ENCODE assay signal across 1 cellular context in the genomic region with DNA sequence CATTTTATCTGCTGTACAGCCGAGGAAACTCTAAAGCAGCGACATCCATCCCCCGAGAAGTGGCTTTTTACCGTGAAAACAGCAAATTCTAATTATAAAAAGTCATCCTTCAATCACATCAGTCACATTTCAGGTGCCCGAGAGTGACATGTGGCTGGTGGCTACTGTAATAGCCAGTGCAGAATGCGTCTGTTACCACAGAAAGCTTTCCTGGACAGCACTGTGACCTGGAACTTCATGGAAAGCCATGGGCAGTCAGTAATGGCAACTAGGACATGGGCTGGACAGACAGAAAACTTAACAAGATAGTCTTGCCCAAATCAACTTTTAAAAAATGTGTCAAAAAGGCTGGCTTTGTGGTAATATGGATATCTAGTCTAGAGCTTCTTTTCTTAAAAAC.
TF ChIP-seq lines count a peak whose summit lies in the region.

No MANE protein-coding gene starts in this region.

TF ChIP-seq in GM23338, 12 proteins besides CTCF, POLR2A, EP300 and RAD21:
- TF ChIP-seq, protein P1, sequence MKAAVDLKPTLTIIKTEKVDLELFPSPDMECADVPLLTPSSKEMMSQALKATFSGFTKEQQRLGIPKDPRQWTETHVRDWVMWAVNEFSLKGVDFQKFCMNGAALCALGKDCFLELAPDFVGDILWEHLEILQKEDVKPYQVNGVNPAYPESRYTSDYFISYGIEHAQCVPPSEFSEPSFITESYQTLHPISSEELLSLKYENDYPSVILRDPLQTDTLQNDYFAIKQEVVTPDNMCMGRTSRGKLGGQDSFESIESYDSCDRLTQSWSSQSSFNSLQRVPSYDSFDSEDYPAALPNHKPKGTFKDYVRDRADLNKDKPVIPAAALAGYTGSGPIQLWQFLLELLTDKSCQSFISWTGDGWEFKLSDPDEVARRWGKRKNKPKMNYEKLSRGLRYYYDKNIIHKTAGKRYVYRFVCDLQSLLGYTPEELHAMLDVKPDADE (IDR thresholded peaks at IDR 0.05), result no peak
- no peak for TF ChIP-seq CREB1 (CRISPR knock-in tag; IDR thresholded peaks at IDR 0.05; ENCODE audit: low read depth)
- no peak for TF ChIP-seq EZH2phosphoT487 (IDR thresholded peaks at IDR 0.05; ENCODE audit: unreplicated experiment)
- TF ChIP-seq, protein P2, sequence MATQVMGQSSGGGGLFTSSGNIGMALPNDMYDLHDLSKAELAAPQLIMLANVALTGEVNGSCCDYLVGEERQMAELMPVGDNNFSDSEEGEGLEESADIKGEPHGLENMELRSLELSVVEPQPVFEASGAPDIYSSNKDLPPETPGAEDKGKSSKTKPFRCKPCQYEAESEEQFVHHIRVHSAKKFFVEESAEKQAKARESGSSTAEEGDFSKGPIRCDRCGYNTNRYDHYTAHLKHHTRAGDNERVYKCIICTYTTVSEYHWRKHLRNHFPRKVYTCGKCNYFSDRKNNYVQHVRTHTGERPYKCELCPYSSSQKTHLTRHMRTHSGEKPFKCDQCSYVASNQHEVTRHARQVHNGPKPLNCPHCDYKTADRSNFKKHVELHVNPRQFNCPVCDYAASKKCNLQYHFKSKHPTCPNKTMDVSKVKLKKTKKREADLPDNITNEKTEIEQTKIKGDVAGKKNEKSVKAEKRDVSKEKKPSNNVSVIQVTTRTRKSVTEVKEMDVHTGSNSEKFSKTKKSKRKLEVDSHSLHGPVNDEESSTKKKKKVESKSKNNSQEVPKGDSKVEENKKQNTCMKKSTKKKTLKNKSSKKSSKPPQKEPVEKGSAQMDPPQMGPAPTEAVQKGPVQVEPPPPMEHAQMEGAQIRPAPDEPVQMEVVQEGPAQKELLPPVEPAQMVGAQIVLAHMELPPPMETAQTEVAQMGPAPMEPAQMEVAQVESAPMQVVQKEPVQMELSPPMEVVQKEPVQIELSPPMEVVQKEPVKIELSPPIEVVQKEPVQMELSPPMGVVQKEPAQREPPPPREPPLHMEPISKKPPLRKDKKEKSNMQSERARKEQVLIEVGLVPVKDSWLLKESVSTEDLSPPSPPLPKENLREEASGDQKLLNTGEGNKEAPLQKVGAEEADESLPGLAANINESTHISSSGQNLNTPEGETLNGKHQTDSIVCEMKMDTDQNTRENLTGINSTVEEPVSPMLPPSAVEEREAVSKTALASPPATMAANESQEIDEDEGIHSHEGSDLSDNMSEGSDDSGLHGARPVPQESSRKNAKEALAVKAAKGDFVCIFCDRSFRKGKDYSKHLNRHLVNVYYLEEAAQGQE (IDR thresholded peaks at IDR 0.05; ENCODE audit: unreplicated experiment), result no peak
- no peak for TF ChIP-seq JUNB (IDR thresholded peaks at IDR 0.05; ENCODE audit: unreplicated experiment)
- no peak for TF ChIP-seq NANOG (IDR thresholded peaks at IDR 0.05; ENCODE audit: borderline replicate concordance)
- TF ChIP-seq, protein P3, sequence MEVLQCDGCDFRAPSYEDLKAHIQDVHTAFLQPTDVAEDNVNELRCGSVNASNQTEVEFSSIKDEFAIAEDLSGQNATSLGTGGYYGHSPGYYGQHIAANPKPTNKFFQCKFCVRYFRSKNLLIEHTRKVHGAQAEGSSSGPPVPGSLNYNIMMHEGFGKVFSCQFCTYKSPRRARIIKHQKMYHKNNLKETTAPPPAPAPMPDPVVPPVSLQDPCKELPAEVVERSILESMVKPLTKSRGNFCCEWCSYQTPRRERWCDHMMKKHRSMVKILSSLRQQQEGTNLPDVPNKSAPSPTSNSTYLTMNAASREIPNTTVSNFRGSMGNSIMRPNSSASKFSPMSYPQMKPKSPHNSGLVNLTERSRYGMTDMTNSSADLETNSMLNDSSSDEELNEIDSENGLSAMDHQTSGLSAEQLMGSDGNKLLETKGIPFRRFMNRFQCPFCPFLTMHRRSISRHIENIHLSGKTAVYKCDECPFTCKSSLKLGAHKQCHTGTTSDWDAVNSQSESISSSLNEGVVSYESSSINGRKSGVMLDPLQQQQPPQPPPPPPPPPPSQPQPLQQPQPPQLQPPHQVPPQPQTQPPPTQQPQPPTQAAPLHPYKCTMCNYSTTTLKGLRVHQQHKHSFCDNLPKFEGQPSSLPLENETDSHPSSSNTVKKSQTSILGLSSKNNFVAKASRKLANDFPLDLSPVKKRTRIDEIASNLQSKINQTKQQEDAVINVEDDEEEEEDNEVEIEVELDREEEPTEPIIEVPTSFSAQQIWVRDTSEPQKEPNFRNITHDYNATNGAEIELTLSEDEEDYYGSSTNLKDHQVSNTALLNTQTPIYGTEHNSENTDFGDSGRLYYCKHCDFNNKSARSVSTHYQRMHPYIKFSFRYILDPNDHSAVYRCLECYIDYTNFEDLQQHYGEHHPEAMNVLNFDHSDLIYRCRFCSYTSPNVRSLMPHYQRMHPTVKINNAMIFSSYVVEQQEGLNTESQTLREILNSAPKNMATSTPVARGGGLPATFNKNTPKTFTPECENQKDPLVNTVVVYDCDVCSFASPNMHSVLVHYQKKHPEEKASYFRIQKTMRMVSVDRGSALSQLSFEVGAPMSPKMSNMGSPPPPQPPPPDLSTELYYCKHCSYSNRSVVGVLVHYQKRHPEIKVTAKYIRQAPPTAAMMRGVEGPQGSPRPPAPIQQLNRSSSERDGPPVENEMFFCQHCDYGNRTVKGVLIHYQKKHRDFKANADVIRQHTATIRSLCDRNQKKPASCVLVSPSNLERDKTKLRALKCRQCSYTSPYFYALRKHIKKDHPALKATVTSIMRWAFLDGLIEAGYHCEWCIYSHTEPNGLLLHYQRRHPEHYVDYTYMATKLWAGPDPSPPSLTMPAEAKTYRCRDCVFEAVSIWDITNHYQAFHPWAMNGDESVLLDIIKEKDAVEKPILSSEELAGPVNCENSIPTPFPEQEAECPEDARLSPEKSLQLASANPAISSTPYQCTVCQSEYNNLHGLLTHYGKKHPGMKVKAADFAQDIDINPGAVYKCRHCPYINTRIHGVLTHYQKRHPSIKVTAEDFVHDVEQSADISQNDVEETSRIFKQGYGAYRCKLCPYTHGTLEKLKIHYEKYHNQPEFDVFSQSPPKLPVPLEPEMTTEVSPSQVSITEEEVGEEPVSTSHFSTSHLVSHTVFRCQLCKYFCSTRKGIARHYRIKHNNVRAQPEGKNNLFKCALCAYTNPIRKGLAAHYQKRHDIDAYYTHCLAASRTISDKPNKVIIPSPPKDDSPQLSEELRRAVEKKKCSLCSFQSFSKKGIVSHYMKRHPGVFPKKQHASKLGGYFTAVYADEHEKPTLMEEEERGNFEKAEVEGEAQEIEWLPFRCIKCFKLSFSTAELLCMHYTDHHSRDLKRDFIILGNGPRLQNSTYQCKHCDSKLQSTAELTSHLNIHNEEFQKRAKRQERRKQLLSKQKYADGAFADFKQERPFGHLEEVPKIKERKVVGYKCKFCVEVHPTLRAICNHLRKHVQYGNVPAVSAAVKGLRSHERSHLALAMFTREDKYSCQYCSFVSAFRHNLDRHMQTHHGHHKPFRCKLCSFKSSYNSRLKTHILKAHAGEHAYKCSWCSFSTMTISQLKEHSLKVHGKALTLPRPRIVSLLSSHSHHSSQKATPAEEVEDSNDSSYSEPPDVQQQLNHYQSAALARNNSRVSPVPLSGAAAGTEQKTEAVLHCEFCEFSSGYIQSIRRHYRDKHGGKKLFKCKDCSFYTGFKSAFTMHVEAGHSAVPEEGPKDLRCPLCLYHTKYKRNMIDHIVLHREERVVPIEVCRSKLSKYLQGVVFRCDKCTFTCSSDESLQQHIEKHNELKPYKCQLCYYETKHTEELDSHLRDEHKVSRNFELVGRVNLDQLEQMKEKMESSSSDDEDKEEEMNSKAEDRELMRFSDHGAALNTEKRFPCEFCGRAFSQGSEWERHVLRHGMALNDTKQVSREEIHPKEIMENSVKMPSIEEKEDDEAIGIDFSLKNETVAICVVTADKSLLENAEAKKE (CRISPR knock-in tag; IDR thresholded peaks at IDR 0.05), result no peak
- TF ChIP-seq POLR2AphosphoS5 (IDR thresholded peaks at IDR 0.05; ENCODE audit: low read depth), result no peak
- TF ChIP-seq EZH2 (IDR thresholded peaks at IDR 0.05; ENCODE audit: low read depth, unreplicated experiment), result no peak
- no peak for TF ChIP-seq STAT1 (IDR thresholded peaks at IDR 0.05; ENCODE audit: unreplicated experiment)
- TF ChIP-seq ZNF114 (CRISPR knock-in tag; IDR thresholded peaks at IDR 0.05), result no peak
- no peak for TF ChIP-seq ZNF331 (CRISPR knock-in tag; IDR thresholded peaks at IDR 0.05; ENCODE audit: low read depth)
